Comparison of ENCODE assay signal across 22 cellular contexts in the genomic region with DNA sequence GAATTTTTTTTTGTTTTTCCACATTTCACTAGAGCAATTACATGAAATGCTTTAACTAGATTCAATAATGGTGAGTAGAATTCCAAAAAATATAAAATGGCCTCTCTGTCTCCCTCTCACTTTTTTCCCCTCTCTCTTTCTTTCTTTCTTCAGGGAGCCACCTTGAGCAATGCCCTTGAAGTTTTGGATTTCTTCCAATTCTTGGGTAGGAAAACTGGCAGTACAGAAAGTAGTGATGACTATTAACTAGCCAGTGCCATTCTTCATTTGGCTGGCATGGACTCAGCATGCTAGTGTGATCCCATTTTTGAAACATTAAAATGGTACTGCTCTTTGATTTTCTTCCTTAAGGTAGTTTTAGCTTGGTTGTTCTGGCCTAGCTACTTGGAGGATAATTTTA.
"Had no signal": no experiment of that assay in that cellular context is flagged by ENCODE, and none has a peak within 500 bp of the region (broad histone marks: within the 10 kb centered on the region; RNA-seq: fewer than 3 reads in every experiment).

No MANE protein-coding gene starts in this region.

- H3K9me3 ChIP-seq: body of pancreas, esophagus squamous epithelium, heart right ventricle, pancreas, right lobe of liver, stomach, testis, upper lobe of left lung had no signal

- FAIRE-seq: endothelial cell of umbilical vein had no signal

- ATAC-seq: activated CD8-positive, alpha-beta T cell treated with anti-CD3 and anti-CD28 coated beads for 36 hours; body of pancreas; heart right ventricle; left ventricle myocardium superior; naive thymus-derived CD8-positive, alpha-beta T cell; pancreas; right lobe of liver; stimulated activated effector memory CD8-positive, alpha-beta T cell treated with anti-CD3 and anti-CD28 coated beads, Interleukin-12 subunit alpha, Interleukin-12 subunit beta, amount 100 ng/mL, for 72 hours had no signal

- H3K4me2 ChIP-seq: smooth muscle cell had no signal

- H3K4me3 ChIP-seq: body of pancreas, esophagus squamous epithelium, heart right ventricle, pancreas, right lobe of liver, smooth muscle cell, stomach, testis, upper lobe of left lung had no signal

- H3K4me1 ChIP-seq: right lobe of liver, testis had no signal

- H3K27me3 ChIP-seq: body of pancreas, pancreas, right lobe of liver, testis, upper lobe of left lung had no signal

- H3K36me3 ChIP-seq: esophagus squamous epithelium, heart right ventricle, pancreas, right lobe of liver, stomach, upper lobe of left lung had no signal

- H3K27ac ChIP-seq: esophagus squamous epithelium, pancreas, right lobe of liver, testis had no signal

- DNase-seq: activated CD4-positive, alpha-beta T cell treated with anti-CD3 and anti-CD28 coated beads, Interleukin-2, amount 10 ng/mL, durations not matched to agents 24 days and 14 days; activated CD8-positive, alpha-beta T cell treated with anti-CD3 and anti-CD28 coated beads for 36 hours; activated naive CD4-positive, alpha-beta T cell treated with Interleukin-2 at 50 U/mL for 16 hours; activated T-cell treated with anti-CD3 and anti-CD28 coated beads, Interleukin-2, amount 50 U/mL, for 1 hour; body of pancreas; dermis blood vessel endothelial cell; effector memory CD4-positive, alpha-beta T cell; esophagus squamous epithelium; heart right ventricle; kidney glomerular epithelial cell; left ventricle myocardium superior; mesendoderm; naive thymus-derived CD8-positive, alpha-beta T cell; pancreas; right lobe of liver; stimulated activated CD4-positive, alpha-beta T cell treated with anti-CD3 and anti-CD28 coated beads, Interleukin-4, amount 100 ng/mL, for 24 hours; stomach; testis; upper lobe of left lung had no signal
